In genomic region chr22:42185915-42186439, GRCh38 we compare ENCODE assay signal across 22 cellular contexts.
"Had no signal": no experiment of that assay in that cellular context is flagged by ENCODE, and none has a peak within 500 bp of the region (broad histone marks: within the 10 kb centered on the region; RNA-seq: fewer than 3 reads in every experiment).

No MANE protein-coding gene starts in this region.

- H3K9me3 ChIP-seq: ascending aorta, gastroesophageal sphincter, heart left ventricle, mucosa of descending colon, testis had no signal

- ATAC-seq: activated T-cell treated with anti-CD3 and anti-CD28 coated beads, Interleukin-2, amount 50 U/mL, for 72 hours; gastroesophageal sphincter; heart left ventricle; mucosa of descending colon; sciatic nerve; stimulated activated effector memory CD8-positive, alpha-beta T cell treated with anti-CD3 and anti-CD28 coated beads, Interleukin-12 subunit alpha, Interleukin-12 subunit beta, amount 100 ng/mL, for 72 hours had no signal

- H3K27me3 Mint-ChIP-seq: activated CD4-positive, alpha-beta T cell treated with anti-CD3 and anti-CD28 coated beads, Interleukin-2, amount 10 ng/mL, durations not matched to agents 24 days and 14 days; activated naive CD4-positive, alpha-beta T cell treated with anti-CD3 and anti-CD28 coated beads, Interleukin-2, amount 50 U/mL, for 24 hours; memory B cell; naive B cell; type B pancreatic cell had no signal

- H3K9me3 Mint-ChIP-seq: activated CD4-positive, alpha-beta T cell treated with anti-CD3 and anti-CD28 coated beads, Interleukin-2, amount 10 ng/mL, durations not matched to agents 24 days and 14 days; activated naive CD4-positive, alpha-beta T cell treated with anti-CD3 and anti-CD28 coated beads, Interleukin-2, amount 50 U/mL, for 24 hours; activated T-cell treated with anti-CD3 and anti-CD28 coated beads, Interleukin-2, amount 50 U/mL, for 72 hours; memory B cell; naive B cell; neural progenitor cell; stimulated activated effector memory CD8-positive, alpha-beta T cell treated with anti-CD3 and anti-CD28 coated beads, Interleukin-12 subunit alpha, Interleukin-12 subunit beta, amount 100 ng/mL, for 72 hours; type B pancreatic cell had no signal

- H3K36me3 Mint-ChIP-seq: type B pancreatic cell had no signal

- DNase-seq: activated CD4-positive, alpha-beta T cell treated with anti-CD3 and anti-CD28 coated beads, Interleukin-2, amount 10 ng/mL, durations not matched to agents 24 days and 14 days; activated CD4-positive, CD25-positive, alpha-beta regulatory T cell; activated CD8-positive, alpha-beta memory T cell treated with anti-CD3 and anti-CD28 coated beads, Interleukin-2, amount 50 U/mL, for 4 hours; activated gamma-delta T cell; activated T-cell treated with anti-CD3 and anti-CD28 coated beads, Interleukin-2, amount 50 U/mL, for 72 hours; cerebellar nuclear complex; cortex of kidney; heart left ventricle; mucosa of descending colon; naive B cell; stimulated activated CD4-positive, alpha-beta T cell treated with anti-CD3 and anti-CD28 coated beads, Interleukin-4, amount 100 ng/mL, for 1 hour; T-helper 9 cell; testis had no signal

- H3K4me3 Mint-ChIP-seq: activated CD4-positive, alpha-beta T cell treated with anti-CD3 and anti-CD28 coated beads, Interleukin-2, amount 10 ng/mL, durations not matched to agents 24 days and 14 days; memory B cell; naive B cell; neural progenitor cell; stimulated activated effector memory CD8-positive, alpha-beta T cell treated with anti-CD3 and anti-CD28 coated beads, Interleukin-12 subunit alpha, Interleukin-12 subunit beta, amount 100 ng/mL, for 72 hours; type B pancreatic cell had no signal

- H3K4me1 ChIP-seq: ascending aorta, testis had no signal

- H3K27ac Mint-ChIP-seq: activated CD4-positive, alpha-beta T cell treated with anti-CD3 and anti-CD28 coated beads, Interleukin-2, amount 10 ng/mL, durations not matched to agents 24 days and 14 days; memory B cell; neural progenitor cell; stimulated activated effector memory CD8-positive, alpha-beta T cell treated with anti-CD3 and anti-CD28 coated beads, Interleukin-12 subunit alpha, Interleukin-12 subunit beta, amount 100 ng/mL, for 72 hours; type B pancreatic cell had no signal

- H3K36me3 ChIP-seq: ascending aorta, neural progenitor cell had no signal

- H3K27me3 ChIP-seq: ascending aorta, gastroesophageal sphincter, heart left ventricle, neural progenitor cell, testis had no signal

- H3K4me3 ChIP-seq: ascending aorta, gastroesophageal sphincter, heart left ventricle, mucosa of descending colon, neural progenitor cell, smooth muscle cell, testis had no signal

- H3K27ac ChIP-seq: ascending aorta, gastroesophageal sphincter, heart left ventricle, neural progenitor cell, testis had no signal
